ENCODE assay signal across 9 cellular contexts in genomic region chr6:83221886-83222479, GRCh38. TPM values are rescaled to one million over a fixed set of nuclear protein-coding genes. Genes with fewer than 3 reads are reported as not detected.
A peak's percentile ranks its signal among the peaks of the same experiment; 100 is the strongest.
DNase-seq lines count a peak whose midpoint lies in the region; ATAC-seq, FAIRE-seq and TF ChIP-seq lines count a peak whose summit lies in the region.
"Had no signal": no experiment of that assay in that cellular context is flagged by ENCODE, and none has a peak within 500 bp of the region (broad histone marks: within the 10 kb centered on the region; RNA-seq: fewer than 3 reads in every experiment).

No MANE protein-coding gene starts in this region.

- intact Hi-C loops in left colon (cut with DNase I, micrococcal nuclease) (loop anchor here (5.0 to 10.0 kb wide), 3 partner anchors 193 to 293 kb away; partner anchors contain the start of gene PRSS35 (in 2 of the 2)), mucosa of descending colon (cut with DNase I, micrococcal nuclease) (loop anchor here (5.0 to 10.0 kb wide), 2 partner anchors 290 to 293 kb away; partner anchors contain the start of gene PRSS35 (in 2 of the 2))

- H3K27me3 Mint-ChIP-seq in astrocyte (ENCODE audit: low read depth, unreplicated experiment): no peaks in the 10 kb centered on the region

- H3K27ac ChIP-seq in astrocyte (ENCODE audit: low read depth, low read length): peak overlapping the region; percentile 7

- no peaks in the 10 kb centered on the region for H3K4me1 ChIP-seq in astrocyte (ENCODE audit: insufficient read depth, low read length)
- no peaks in the 10 kb centered on the region for H3K4me1 ChIP-seq in mucosa of descending colon (ENCODE audit: low read depth)

- peaks cover 4% of the 10 kb centered on the region for H3K36me3 Mint-ChIP-seq in astrocyte (ENCODE audit: low read depth, unreplicated experiment)
- H3K36me3 Mint-ChIP-seq: stimulated activated naive B cell treated with anti-CD40 and anti-IgM and Interleukin-4, amounts not matched to agents 10 μg/mL and 1 μg/mL and 100 μg/mL, for 72 hours had no signal

- no peaks in the 10 kb centered on the region for H3K9me3 Mint-ChIP-seq in astrocyte (ENCODE audit: unreplicated experiment)
- H3K9me3 Mint-ChIP-seq: stimulated activated naive B cell treated with anti-CD40 and anti-IgM and Interleukin-4, amounts not matched to agents 10 μg/mL and 1 μg/mL and 100 μg/mL, for 72 hours had no signal

- H3K4me2 ChIP-seq in astrocyte (ENCODE audit: low read length): no peak overlapping the region

- DNase-seq in AG10803 (ENCODE audit: low read depth): peak; percentile 53
- DNase-seq in NCI-H1417 treated with DMSO at 0.1 percent for 48 hours (lab: John Stamatoyannopoulos, UW): peak; percentile 18
- DNase-seq in astrocyte (ENCODE audit: low read depth): peak; percentile 20
- no peak for DNase-seq in left lobe of liver (ENCODE audit: low spot score)
- DNase-seq in left colon: no peak
- DNase-seq in mucosa of descending colon: no peak
- DNase-seq in stimulated activated naive CD8-positive, alpha-beta T cell treated with anti-CD3 and anti-CD28 coated beads, Interleukin-15, Interleukin-2, amounts not matched to agents 100 U/mL and 50 U/mL, for 24 hours: no peak
- DNase-seq: stimulated activated naive B cell treated with anti-CD40 and anti-IgM and Interleukin-4, amounts not matched to agents 10 μg/mL and 1 μg/mL and 100 μg/mL, for 72 hours had no signal

- H3K4me3 ChIP-seq in AG10803 (ENCODE audit: low read length): no peak overlapping the region
- H3K4me3 ChIP-seq in astrocyte (ENCODE audit: insufficient read depth, low read depth, low read length): no peak overlapping the region
- H3K4me3 ChIP-seq in mucosa of descending colon: no peak overlapping the region

- no peak overlapping the region for H3K9ac ChIP-seq in astrocyte (ENCODE audit: low read length)

- ATAC-seq in GM18511 (IDR thresholded peaks at IDR 0.05; ENCODE audit: unreplicated experiment) (peak; percentile 51), left lobe of liver (peak; percentile 55), left colon (no peak), mucosa of descending colon (no peak)
- ATAC-seq in stimulated activated naive CD8-positive, alpha-beta T cell treated with anti-CD3 and anti-CD28 coated beads, Interleukin-15, Interleukin-2, amounts not matched to agents 100 U/mL and 50 U/mL, for 24 hours: no peak

- H3K36me3 ChIP-seq in astrocyte (ENCODE audit: insufficient read depth, low read length) (no peaks in the 10 kb centered on the region), mucosa of descending colon (ENCODE audit: low read depth) (no peaks in the 10 kb centered on the region)

- no peak overlapping the region for H2AFZ ChIP-seq in astrocyte (ENCODE audit: low read depth, low read length)

- H4K20me1 ChIP-seq in astrocyte (ENCODE audit: insufficient read depth, low read length): no peaks in the 10 kb centered on the region

- H3K27me3 ChIP-seq in astrocyte (ENCODE audit: insufficient read depth, low read length): no peaks in the 10 kb centered on the region

- TF ChIP-seq CTCF in AG10803 (conservative IDR thresholded peaks at IDR 0.05; ENCODE audit: low read length): peak; percentile 60
- peak; percentile 52 for TF ChIP-seq CTCF in astrocyte (IDR thresholded peaks at IDR 0.05; ENCODE audit: insufficient read depth, low read depth, low read length)
- no peak for TF ChIP-seq CTCF in mucosa of descending colon (IDR thresholded peaks at IDR 0.05)

- no peaks in the 10 kb centered on the region for H3K9me3 ChIP-seq in astrocyte (ENCODE audit: insufficient read depth, low read depth, low read length)
- H3K9me3 ChIP-seq in mucosa of descending colon: no peaks in the 10 kb centered on the region

- H3K27ac Mint-ChIP-seq in astrocyte (ENCODE audit: unreplicated experiment): peak overlapping the region; percentile 15
- H3K27ac Mint-ChIP-seq: stimulated activated naive B cell treated with anti-CD40 and anti-IgM and Interleukin-4, amounts not matched to agents 10 μg/mL and 1 μg/mL and 100 μg/mL, for 72 hours had no signal

- H3K79me2 ChIP-seq in astrocyte (ENCODE audit: insufficient read depth, low read length): no peaks in the 10 kb centered on the region

- H3K4me1 Mint-ChIP-seq in astrocyte (ENCODE audit: low read depth, unreplicated experiment): peaks cover 12% of the 10 kb centered on the region
- H3K4me1 Mint-ChIP-seq: stimulated activated naive B cell treated with anti-CD40 and anti-IgM and Interleukin-4, amounts not matched to agents 10 μg/mL and 1 μg/mL and 100 μg/mL, for 72 hours had no signal

- H3K4me3 Mint-ChIP-seq in astrocyte (ENCODE audit: unreplicated experiment): no peak overlapping the region
- H3K4me3 Mint-ChIP-seq: stimulated activated naive B cell treated with anti-CD40 and anti-IgM and Interleukin-4, amounts not matched to agents 10 μg/mL and 1 μg/mL and 100 μg/mL, for 72 hours had no signal

- no peak for FAIRE-seq in astrocyte (lab: Jason Lieb, UNC)

RNA-seq across cellular contexts. Expression of gene RWDD2A, which starts 28.8 kb away (rescaled TPM):
- total RNA-seq in astrocyte (4.7 and 4.9 TPM in 2 replicates), left lobe of liver (2.5 TPM), left colon (1 to 10 TPM; 2.8 to 3.3 TPM), mucosa of descending colon (1 to 10 TPM; 1.9 to 3.4 (median 2.5) TPM)

RNA-seq across cellular contexts. Expression of gene PGM3, which starts 28.9 kb away (rescaled TPM):
- 147 and 151 TPM in 2 replicates for total RNA-seq in astrocyte
- total RNA-seq in left lobe of liver: 40.8 TPM
- 10 to 100 TPM; 36.8 to 46.7 TPM for total RNA-seq in left colon
- total RNA-seq in mucosa of descending colon: 10 to 100 TPM; 29.2 to 37.6 (median 30.7) TPM

Comparison
In these comparisons a context has a peak if more than half of its experiments do, and no peak if none do; other contexts are left out.
1. DNase-seq: peak in AG10803 (single experiment), NCI-H1417 treated with DMSO at 0.1 percent for 48 hours (single experiment) and astrocyte (single experiment); none in left lobe of liver (single experiment), left colon (0 of 2), mucosa of descending colon (0 of 3) and stimulated activated naive CD8-positive, alpha-beta T cell treated with anti-CD3 and anti-CD28 coated beads, Interleukin-15, Interleukin-2, amounts not matched to agents 100 U/mL and 50 U/mL, for 24 hours (single experiment).
2. ATAC-seq: peak in GM18511 (single experiment) and left lobe of liver (single experiment); none in left colon (single experiment), mucosa of descending colon (single experiment) and stimulated activated naive CD8-positive, alpha-beta T cell treated with anti-CD3 and anti-CD28 coated beads, Interleukin-15, Interleukin-2, amounts not matched to agents 100 U/mL and 50 U/mL, for 24 hours (single experiment).